8 cellular contexts compared by ENCODE assay signal in genomic region chr5:178113141-178113787, GRCh38. TPM values are rescaled to one million over a fixed set of nuclear protein-coding genes. Genes with fewer than 3 reads are reported as not detected.
A peak's percentile ranks its signal among the peaks of the same experiment; 100 is the strongest.
DNase-seq lines count a peak whose midpoint lies in the region; ATAC-seq lines count a peak whose summit lies in the region.

A gene with protein sequence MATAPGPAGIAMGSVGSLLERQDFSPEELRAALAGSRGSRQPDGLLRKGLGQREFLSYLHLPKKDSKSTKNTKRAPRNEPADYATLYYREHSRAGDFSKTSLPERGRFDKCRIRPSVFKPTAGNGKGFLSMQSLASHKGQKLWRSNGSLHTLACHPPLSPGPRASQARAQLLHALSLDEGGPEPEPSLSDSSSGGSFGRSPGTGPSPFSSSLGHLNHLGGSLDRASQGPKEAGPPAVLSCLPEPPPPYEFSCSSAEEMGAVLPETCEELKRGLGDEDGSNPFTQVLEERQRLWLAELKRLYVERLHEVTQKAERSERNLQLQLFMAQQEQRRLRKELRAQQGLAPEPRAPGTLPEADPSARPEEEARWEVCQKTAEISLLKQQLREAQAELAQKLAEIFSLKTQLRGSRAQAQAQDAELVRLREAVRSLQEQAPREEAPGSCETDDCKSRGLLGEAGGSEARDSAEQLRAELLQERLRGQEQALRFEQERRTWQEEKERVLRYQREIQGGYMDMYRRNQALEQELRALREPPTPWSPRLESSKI (plus strand): TSS chr5:178113532. CDS start chr5:178119584, 6,052 bp downstream.

- H3K27ac Mint-ChIP-seq in T-helper 17 cell (peak within 1 kb of the TSS; percentile 97), immature natural killer cell (peak within 1 kb of the TSS in 5 of 6 donors; percentile 92 to 99 (median 97))

- H3K27me3 Mint-ChIP-seq in T-helper 17 cell (no peaks in the 10 kb centered on the region), immature natural killer cell (ENCODE audit: low read depth in 3 of 3) (peaks cover 35 to 53% (median 41%) of the 10 kb centered on the region in 3 donors)

- H3K4me3 Mint-ChIP-seq in T-helper 17 cell (peak within 1 kb of the TSS; percentile 92), immature natural killer cell (peak within 1 kb of the TSS; percentile 76 to 88 (median 84))

- DNase-seq in DMS53 (lab: John Stamatoyannopoulos, UW): peak; percentile 90
- peak in 41 of 76 experiments; percentile 3 to 55 (median 34) for DNase-seq in HUDEP-2 (lab: John Stamatoyannopoulos, UW; ENCODE audit: unreplicated experiment in 76 of 76)
- peak; percentile 69 to 76 (median 75) for DNase-seq in T-helper 17 cell
- DNase-seq in astrocyte of the hippocampus (ENCODE audit: low read depth, low spot score): peak; percentile 84
- DNase-seq in immature natural killer cell: peak; percentile 77 to 84 (median 81)
- peak; percentile 83 to 89 for DNase-seq in stimulated activated CD4-positive, alpha-beta T cell treated with anti-CD3 and anti-CD28 coated beads, Interleukin-2, amount 100 ng/mL, for 24 hours
- no peak for DNase-seq in NCI-H446 treated with DMSO at 0.1 percent for 48 hours (lab: John Stamatoyannopoulos, UW)

- H3K9me3 Mint-ChIP-seq in immature natural killer cell: peaks cover 0 to 4% (median 0%) of the 10 kb centered on the region in 6 donors

- H3K4me1 Mint-ChIP-seq in T-helper 17 cell (peaks cover 33% of the 10 kb centered on the region), immature natural killer cell (peaks cover 41 to 44% of the 10 kb centered on the region in 2 donors)

- H3K36me3 Mint-ChIP-seq in T-helper 17 cell (ENCODE audit: low read depth): no peaks in the 10 kb centered on the region
- H3K36me3 Mint-ChIP-seq in immature natural killer cell: no peaks in the 10 kb centered on the region

- H3K9me3 ChIP-seq in T-helper 17 cell (ENCODE audit: control insufficient read depth, low read length, poor library complexity, severe bottlenecking): no peaks in the 10 kb centered on the region

- ATAC-seq in GM19467 (IDR thresholded peaks at IDR 0.05; ENCODE audit: unreplicated experiment) (peak; percentile 66), T-helper 17 cell (peak; percentile 72)

RNA-seq across cellular contexts. Expression of the gene that starts here (rescaled TPM):
- total RNA-seq in T-helper 17 cell: 1 to 10 TPM; 8.5 to 9.0 TPM
- polyA plus RNA-seq in immature natural killer cell: under 1 TPM in 2 of 3 donors, not detected in 1; 0.07 to 0.10 TPM

Comparison
In these comparisons a context has a peak if more than half of its experiments do, and no peak if none do; other contexts are left out.
1. Peak in DNase-seq in immature natural killer cell; RNA of the gene not detected or under 1 TPM.